18 cellular contexts compared by ENCODE assay signal in genomic region chr7:21962677-21963076, GRCh38. TPM values are rescaled to one million over a fixed set of nuclear protein-coding genes. Genes with fewer than 3 reads are reported as not detected.
DNase-seq lines count a peak whose midpoint lies in the region; ATAC-seq and TF ChIP-seq lines count a peak whose summit lies in the region.
"Had no signal": no experiment of that assay in that cellular context is flagged by ENCODE, and none has a peak within 500 bp of the region (broad histone marks: within the 10 kb centered on the region; RNA-seq: fewer than 3 reads in every experiment).

No MANE protein-coding gene starts in this region.

- CTCF ChIA-PET in OCI-LY7 (lab: Charles Lee; ENCODE audit: unreplicated experiment), result interaction anchor here (1.2 kb wide), 1 partner anchor 16 kb away, joined by 6 read pairs; the partner anchor contains the start of gene CDCA7L
- CTCF ChIA-PET in CD8-positive, alpha-beta T cell (lab: Charles Lee), result no interaction called here
- CTCF ChIA-PET in CD4-positive, alpha-beta memory T cell (lab: Charles Lee; ENCODE audit: partially characterized antibody), result interaction anchor here (1.2 kb wide), 1 partner anchor 11 kb away, joined by 3 read pairs; no protein-coding TSS in a partner anchor

- H3K27me3 Mint-ChIP-seq in CD8-positive, alpha-beta T cell (ENCODE audit: low read depth), result peaks cover 2% of the 10 kb centered on the region
- peaks cover 0 to 8% of the 10 kb centered on the region in 2 donors for H3K27me3 Mint-ChIP-seq in CD4-positive, alpha-beta memory T cell

- H3K4me1 Mint-ChIP-seq in CD8-positive, alpha-beta T cell (ENCODE audit: low read depth), result peaks cover 13% of the 10 kb centered on the region
- peaks cover 1 to 4% (median 3%) of the 10 kb centered on the region in 4 donors for H3K4me1 Mint-ChIP-seq in CD4-positive, alpha-beta memory T cell

- peaks cover 60% of the 10 kb centered on the region for H3K4me1 ChIP-seq in OCI-LY7 (ENCODE audit: insufficient read depth, low read length, poor library complexity, severe bottlenecking)
- H3K4me1 ChIP-seq in CD8-positive, alpha-beta T cell (ENCODE audit: insufficient read depth, low read length), result peaks cover 6% of the 10 kb centered on the region
- H3K4me1 ChIP-seq in CD4-positive, alpha-beta memory T cell (ENCODE audit: insufficient read depth, low read length), result peaks cover 2% of the 10 kb centered on the region

- no peak overlapping the region for H3K4me3 ChIP-seq in OCI-LY7 (ENCODE audit: low read depth, low read length, poor library complexity, severe bottlenecking)
- H3K4me3 ChIP-seq in CD8-positive, alpha-beta T cell (ENCODE audit: low read depth, low read length), result no peak overlapping the region
- H3K4me3 ChIP-seq in CD4-positive, alpha-beta memory T cell (ENCODE audit: low read length in 2 of 2), result no peak overlapping the region
- H3K4me3 ChIP-seq: BLaER1, PC-9 had no signal

- no peak overlapping the region for H3K4me2 ChIP-seq in OCI-LY7 (ENCODE audit: low read length)
- H3K4me2 ChIP-seq: BLaER1, PC-9 had no signal

- peaks cover 4% of the 10 kb centered on the region; the same call in 1 of the 2 replicates for H3K9me3 ChIP-seq in OCI-LY7 (ENCODE audit: low read length)
- no peaks in the 10 kb centered on the region for H3K9me3 ChIP-seq in CD8-positive, alpha-beta T cell (ENCODE audit: low read length)
- H3K9me3 ChIP-seq in CD4-positive, alpha-beta memory T cell (ENCODE audit: control insufficient read depth in 1 of 2, low read length in 2 of 2), result no peaks in the 10 kb centered on the region
- H3K9me3 ChIP-seq: BLaER1, Caco-2 had no signal

- no peak overlapping the region for H3K27ac ChIP-seq in OCI-LY7 (ENCODE audit: low read depth, low read length, poor library complexity, severe bottlenecking)
- no peak overlapping the region for H3K27ac ChIP-seq in CD8-positive, alpha-beta T cell (ENCODE audit: low read depth, low read length)
- H3K27ac ChIP-seq in CD4-positive, alpha-beta memory T cell (ENCODE audit: low read depth, low read length), result no peak overlapping the region
- H3K27ac ChIP-seq: BLaER1, PC-9 had no signal

- H3K36me3 Mint-ChIP-seq in CD8-positive, alpha-beta T cell, result no peaks in the 10 kb centered on the region
- no peaks in the 10 kb centered on the region for H3K36me3 Mint-ChIP-seq in CD4-positive, alpha-beta memory T cell
- H3K36me3 Mint-ChIP-seq: CD4-positive, CD25-positive, alpha-beta regulatory T cell; T-cell had no signal

- DNase-seq in NCI-H345 (lab: John Stamatoyannopoulos, UW) (peak; percentile 35), NCI-H345 treated with DMSO at 0.1 percent for 48 hours (lab: John Stamatoyannopoulos, UW; ENCODE audit: unreplicated experiment) (no peak), COLO668 (lab: John Stamatoyannopoulos, UW; ENCODE audit: unreplicated experiment) (peak; percentile 87), NCI-H146 (lab: John Stamatoyannopoulos, UW) (peak; percentile 50), OCI-LY7 (ENCODE audit: low spot score) (no peak), A172 (ENCODE audit: low spot score) (no peak)
- DNase-seq in CD8-positive, alpha-beta T cell, result no peak
- no peak for DNase-seq in CD4-positive, alpha-beta memory T cell
- DNase-seq: 8988T; Caco-2; CD4-positive, CD25-positive, alpha-beta regulatory T cell; NCI-H1092; NCI-H1436; NCI-H524; T-cell had no signal

- no peaks in the 10 kb centered on the region for H3K27me3 ChIP-seq in CD8-positive, alpha-beta T cell (ENCODE audit: insufficient read depth, low read length)
- no peaks in the 10 kb centered on the region for H3K27me3 ChIP-seq in CD4-positive, alpha-beta memory T cell (ENCODE audit: insufficient read depth, low read length)
- H3K27me3 ChIP-seq: BLaER1 had no signal

- peak overlapping the region; percentile 95; the same call in 1 of the 2 replicates for H2AFZ ChIP-seq in OCI-LY7 (ENCODE audit: low read length)
- H2AFZ ChIP-seq: PC-9 had no signal

- POLR2A ChIA-PET in OCI-LY7 (lab: Charles Lee), result interaction anchor here (0.8 to 8.5 kb wide), 4 partner anchors 8 to 17 kb away, joined by 4 to 194 read pairs (median 4); partner anchors contain the start of gene CDCA7L
- POLR2A ChIA-PET in CD8-positive, alpha-beta T cell (lab: Charles Lee), result interaction anchor here (1.2 kb wide), 1 partner anchor 17 kb away, joined by 4 read pairs; the partner anchor contains the start of gene CDCA7L
- POLR2A ChIA-PET in CD4-positive, alpha-beta memory T cell (lab: Charles Lee; ENCODE audit: partially characterized antibody), result no interaction called here

- no peaks in the 10 kb centered on the region for H3K9me2 ChIP-seq in OCI-LY7 (ENCODE audit: insufficient read depth, low read length)

- H4K20me1 ChIP-seq in OCI-LY7 (ENCODE audit: insufficient read depth, low read length), result no peaks in the 10 kb centered on the region
- H4K20me1 ChIP-seq: BLaER1 had no signal

- no peaks in the 10 kb centered on the region for H3K36me3 ChIP-seq in OCI-LY7 (ENCODE audit: insufficient read depth, low read length)
- no peaks in the 10 kb centered on the region for H3K36me3 ChIP-seq in CD8-positive, alpha-beta T cell (ENCODE audit: insufficient read depth, low read length)
- H3K36me3 ChIP-seq in CD4-positive, alpha-beta memory T cell (ENCODE audit: insufficient read depth, low read length), result no peaks in the 10 kb centered on the region
- H3K36me3 ChIP-seq: BLaER1 had no signal

- no peak for TF ChIP-seq CTCF in OCI-LY7 (conservative IDR thresholded peaks at IDR 0.05; ENCODE audit: low read length)
- no peak for TF ChIP-seq CTCF in CD8-positive, alpha-beta T cell (IDR thresholded peaks at IDR 0.05)

- no peaks in the 10 kb centered on the region for H3K9me3 Mint-ChIP-seq in CD8-positive, alpha-beta T cell
- H3K9me3 Mint-ChIP-seq in CD4-positive, alpha-beta memory T cell, result peaks cover 0 to 1% (median 0%) of the 10 kb centered on the region in 8 donors
- H3K9me3 Mint-ChIP-seq: CD4-positive, CD25-positive, alpha-beta regulatory T cell; T-cell had no signal

- H3K4me3 Mint-ChIP-seq in CD8-positive, alpha-beta T cell, result no peak overlapping the region
- no peak overlapping the region for H3K4me3 Mint-ChIP-seq in CD4-positive, alpha-beta memory T cell
- H3K4me3 Mint-ChIP-seq: CD4-positive, CD25-positive, alpha-beta regulatory T cell; T-cell had no signal

- H3K27ac Mint-ChIP-seq in CD8-positive, alpha-beta T cell, result no peak overlapping the region
- H3K27ac Mint-ChIP-seq in CD4-positive, alpha-beta memory T cell, result no peak overlapping the region
- H3K27ac Mint-ChIP-seq: CD4-positive, CD25-positive, alpha-beta regulatory T cell; T-cell had no signal

- BruUV-seq in OCI-LY7 (replicated peaks; lab: Mats Ljungman, UMichigan), result no TSS peak

- ATAC-seq in CD8-positive, alpha-beta T cell, result no peak
- ATAC-seq: Right ventricle myocardium inferior, T-cell had no signal

- H3K79me2 ChIP-seq in OCI-LY7 (ENCODE audit: insufficient read depth, low read depth, low read length), result no peaks in the 10 kb centered on the region

- intact Hi-C loops in OCI-LY7 (cut with micrococcal nuclease; ENCODE audit: unreplicated experiment), result loop anchor here (5.0 kb wide), 1 partner anchor 1055 kb away; no protein-coding TSS in a partner anchor
- intact Hi-C loops in CD8-positive, alpha-beta T cell (cut with DNase I, micrococcal nuclease), result no loop called here
- intact Hi-C loops in CD4-positive, alpha-beta memory T cell (cut with micrococcal nuclease), result no loop called here

RNA-seq across cellular contexts. Expression of gene CDCA7L, which starts 17.0 kb away (rescaled TPM):
- total RNA-seq in OCI-LY7 (2014; rRNA removed; shearing (Covaris generic)), result 155 and 157 TPM in 2 replicates
- total RNA-seq in OCI-LY7 (2022), result 173 and 175 TPM in 2 replicates
- 10 to 100 TPM; 18.4 to 24.7 TPM for total RNA-seq in CD8-positive, alpha-beta T cell
- 97.8 and 100 TPM in 2 replicates for total RNA-seq in A172 (2014; rRNA removed; shearing (Covaris generic))
- total RNA-seq in CD4-positive, alpha-beta memory T cell, result 10 to 100 TPM; 17.2 to 19.6 TPM
- 10 to 100 TPM; 10.4 to 15.6 TPM for polyA plus RNA-seq in CD4-positive, alpha-beta memory T cell

Comparison
In these comparisons a context has a peak if more than half of its experiments do, and no peak if none do; other contexts are left out.
1. DNase-seq: peak in NCI-H345 (single experiment), COLO668 (single experiment) and NCI-H146 (single experiment); none in NCI-H345 treated with DMSO at 0.1 percent for 48 hours (single experiment), OCI-LY7 (single experiment), CD8-positive, alpha-beta T cell (0 of 7), A172 (single experiment) and CD4-positive, alpha-beta memory T cell (0 of 5).